24 cellular contexts compared by ENCODE assay signal in genomic region chr1:20047058-20047457, GRCh38. TPM values are rescaled to one million over a fixed set of nuclear protein-coding genes. Genes with fewer than 3 reads are reported as not detected.
"Had no signal": no experiment of that assay in that cellular context is flagged by ENCODE, and none has a peak within 500 bp of the region (broad histone marks: within the 10 kb centered on the region; RNA-seq: fewer than 3 reads in every experiment).

No MANE protein-coding gene starts in this region.

- H3K27ac ChIP-seq: dorsolateral prefrontal cortex, epithelial cell of prostate, hepatocyte, upper lobe of right lung, VCaP had no signal

- H3K27ac Mint-ChIP-seq: activated naive CD8-positive, alpha-beta T cell; activated T-helper 1 cell treated with anti-CD3 and anti-CD28 coated beads, Interleukin-12 subunit alpha, Interleukin-12 subunit beta, Interleukin-2, Interleukin-4 antibody, amounts not matched to agents 30 ng/mL and 10 ng/mL and 1 ng/mL, durations not matched to agents 14 hours and 24 hours and 36 hours; endodermal cell; nephron progenitor cell had no signal

- H3K36me3 ChIP-seq: upper lobe of right lung had no signal

- ATAC-seq: left colon, upper lobe of right lung had no signal

- H3K4me3 Mint-ChIP-seq: activated naive CD8-positive, alpha-beta T cell; activated T-helper 1 cell treated with anti-CD3 and anti-CD28 coated beads, Interleukin-12 subunit alpha, Interleukin-12 subunit beta, Interleukin-2, Interleukin-4 antibody, amounts not matched to agents 30 ng/mL and 10 ng/mL and 1 ng/mL, durations not matched to agents 14 hours and 24 hours and 36 hours; endodermal cell; nephron progenitor cell had no signal

- H3K4me1 Mint-ChIP-seq: endodermal cell, nephron progenitor cell had no signal

- H3K4me1 ChIP-seq: upper lobe of right lung had no signal

- DNase-seq: activated CD4-positive, alpha-beta T cell treated with anti-CD3 and anti-CD28 coated beads, Interleukin-2, amount 50 U/mL, for 1 hour; activated CD4-positive, CD25-positive, alpha-beta regulatory T cell treated with anti-CD3 and anti-CD28 coated beads, Interleukin-2, amount 50 U/mL, for 72 hours; activated T-cell treated with anti-CD3 and anti-CD28 coated beads for 4 hours; amygdala; central memory CD4-positive, alpha-beta T cell; dorsolateral prefrontal cortex; endodermal cell; foreskin fibroblast; left colon; midbrain; nephron progenitor cell; nucleus accumbens; posterior cingulate gyrus; retina; stimulated activated CD4-positive, alpha-beta T cell treated with anti-CD3 and anti-CD28 coated beads, Interleukin-12 subunit alpha, Interleukin-12 subunit beta, amount 100 ng/mL, for 4 hours; T1000; upper lobe of right lung had no signal

- H3K27me3 Mint-ChIP-seq: activated naive CD8-positive, alpha-beta T cell had no signal

- H3K27me3 ChIP-seq: hepatocyte, upper lobe of right lung had no signal

- H3K9me3 ChIP-seq: upper lobe of right lung had no signal

- H3K4me3 ChIP-seq: dorsolateral prefrontal cortex, hepatocyte, lung, upper lobe of right lung had no signal

RNA-seq across cellular contexts. Expression of gene PLA2G5, which starts 22.9 kb away (rescaled TPM):
- total RNA-seq: activated T-helper 1 cell treated with anti-CD3 and anti-CD28 coated beads, Interleukin-12 subunit alpha, Interleukin-12 subunit beta, Interleukin-2, Interleukin-4 antibody, amounts not matched to agents 30 ng/mL and 10 ng/mL and 1 ng/mL, durations not matched to agents 14 hours and 24 hours and 36 hours; endodermal cell; T-helper 1 cell treated with Interleukin-12 subunit alpha and Interleukin-12 subunit beta and Interleukin-4 antibody, amounts not matched to agents 30 ng/mL and 1 ng/mL, for 36 hours had no signal
